10 cellular contexts compared by ENCODE assay signal in genomic region chr3:69250014-69250413, GRCh38.
DNase-seq lines count a peak whose midpoint lies in the region; ATAC-seq, FAIRE-seq and TF ChIP-seq lines count a peak whose summit lies in the region.
"Had no signal": no experiment of that assay in that cellular context is flagged by ENCODE, and none has a peak within 500 bp of the region (broad histone marks: within the 10 kb centered on the region; RNA-seq: fewer than 3 reads in every experiment).

No MANE protein-coding gene starts in this region.

- no peaks in the 10 kb centered on the region for H3K9me3 ChIP-seq in astrocyte (ENCODE audit: insufficient read depth, low read depth, low read length)
- H3K9me3 ChIP-seq in left lung = no peaks in the 10 kb centered on the region

- H3K27me3 ChIP-seq in astrocyte (ENCODE audit: insufficient read depth, low read length) (peaks cover 53% of the 10 kb centered on the region), left lung (no peaks in the 10 kb centered on the region)

- no peaks in the 10 kb centered on the region for H3K27me3 Mint-ChIP-seq in astrocyte (ENCODE audit: low read depth, unreplicated experiment)
- no peaks in the 10 kb centered on the region for H3K27me3 Mint-ChIP-seq in stimulated activated memory B cell treated with anti-CD40 and anti-IgM and Interleukin-4, amounts not matched to agents 10 μg/mL and 1 μg/mL and 100 μg/mL, for 72 hours
- H3K27me3 Mint-ChIP-seq: naive B cell had no signal

- no peaks in the 10 kb centered on the region for H4K20me1 ChIP-seq in astrocyte (ENCODE audit: insufficient read depth, low read length)

- H3K4me2 ChIP-seq in astrocyte (ENCODE audit: low read length) = peak overlapping the region; percentile 81

- peak overlapping the region; percentile 32 for H2AFZ ChIP-seq in astrocyte (ENCODE audit: low read depth, low read length)

- no peaks in the 10 kb centered on the region for H3K79me2 ChIP-seq in astrocyte (ENCODE audit: insufficient read depth, low read length)

- H3K4me1 Mint-ChIP-seq in astrocyte (ENCODE audit: low read depth, unreplicated experiment) = peaks cover 10% of the 10 kb centered on the region
- no peaks in the 10 kb centered on the region for H3K4me1 Mint-ChIP-seq in stimulated activated memory B cell treated with anti-CD40 and anti-IgM and Interleukin-4, amounts not matched to agents 10 μg/mL and 1 μg/mL and 100 μg/mL, for 72 hours
- H3K4me1 Mint-ChIP-seq: naive B cell had no signal

- H3K9me3 Mint-ChIP-seq in astrocyte (ENCODE audit: unreplicated experiment) = no peaks in the 10 kb centered on the region
- H3K9me3 Mint-ChIP-seq in stimulated activated memory B cell treated with anti-CD40 and anti-IgM and Interleukin-4, amounts not matched to agents 10 μg/mL and 1 μg/mL and 100 μg/mL, for 72 hours = no peaks in the 10 kb centered on the region
- H3K9me3 Mint-ChIP-seq: naive B cell had no signal

- H3K4me3 Mint-ChIP-seq in astrocyte (ENCODE audit: unreplicated experiment) = peak overlapping the region; percentile 86
- no peak overlapping the region for H3K4me3 Mint-ChIP-seq in stimulated activated memory B cell treated with anti-CD40 and anti-IgM and Interleukin-4, amounts not matched to agents 10 μg/mL and 1 μg/mL and 100 μg/mL, for 72 hours
- H3K4me3 Mint-ChIP-seq: naive B cell had no signal

- H3K27ac Mint-ChIP-seq in astrocyte (ENCODE audit: unreplicated experiment) = peak overlapping the region; percentile 87
- no peak overlapping the region for H3K27ac Mint-ChIP-seq in stimulated activated memory B cell treated with anti-CD40 and anti-IgM and Interleukin-4, amounts not matched to agents 10 μg/mL and 1 μg/mL and 100 μg/mL, for 72 hours
- H3K27ac Mint-ChIP-seq: naive B cell had no signal

- ATAC-seq in left lung (peak; percentile 36), GM18498 (IDR thresholded peaks at IDR 0.05; ENCODE audit: unreplicated experiment) (no peak), HG03460 (IDR thresholded peaks at IDR 0.05; ENCODE audit: unreplicated experiment) (no peak)
- no peak for ATAC-seq in stimulated activated memory B cell treated with anti-CD40 and anti-IgM and Interleukin-4, amounts not matched to agents 10 μg/mL and 1 μg/mL and 100 μg/mL, for 72 hours

- H3K36me3 ChIP-seq in astrocyte (ENCODE audit: insufficient read depth, low read length) (no peaks in the 10 kb centered on the region), left lung (peaks cover 0 to 6% of the 10 kb centered on the region in 2 donors)

- H3K9ac ChIP-seq in astrocyte (ENCODE audit: low read length) = peak overlapping the region; percentile 13

- H3K4me1 ChIP-seq in astrocyte (ENCODE audit: insufficient read depth, low read length) (no peaks in the 10 kb centered on the region), left lung (no peaks in the 10 kb centered on the region)

- H3K4me3 ChIP-seq in astrocyte (ENCODE audit: insufficient read depth, low read depth, low read length) (peak overlapping the region; percentile 45), left lung (peak overlapping the region in 1 of 2 donors; percentile 25)

- no peak overlapping the region for H3K27ac ChIP-seq in astrocyte (ENCODE audit: low read depth, low read length)
- no peak overlapping the region for H3K27ac ChIP-seq in left lung
- H3K27ac ChIP-seq: 22Rv1 had no signal

- FAIRE-seq in astrocyte (lab: Jason Lieb, UNC) = peak; percentile 59

- TF ChIP-seq CTCF in astrocyte (IDR thresholded peaks at IDR 0.05; ENCODE audit: insufficient read depth, low read depth, low read length) (no peak), left lung (IDR thresholded peaks at IDR 0.05) (no peak)

- intact Hi-C loops in left lung (cut with DNase I) = no loop called here

- H3K36me3 Mint-ChIP-seq in astrocyte (ENCODE audit: low read depth, unreplicated experiment) = no peaks in the 10 kb centered on the region
- no peaks in the 10 kb centered on the region for H3K36me3 Mint-ChIP-seq in stimulated activated memory B cell treated with anti-CD40 and anti-IgM and Interleukin-4, amounts not matched to agents 10 μg/mL and 1 μg/mL and 100 μg/mL, for 72 hours
- H3K36me3 Mint-ChIP-seq: naive B cell had no signal

- DNase-seq in DMS 273 (lab: John Stamatoyannopoulos, UW; ENCODE audit: unreplicated experiment) (peak; percentile 6), DMS 273 treated with DMSO at 0.1 percent for 48 hours (lab: John Stamatoyannopoulos, UW) (no peak), astrocyte (ENCODE audit: low read depth) (peak; percentile 52), left lung (no peak)
- peak; percentile 24 to 45 (median 44) for DNase-seq in stimulated activated CD4-positive, alpha-beta T cell treated with anti-CD3 and anti-CD28 coated beads, TNF-alpha, amount 100 ng/mL, for 48 hours (ENCODE audit: low read depth in 3 of 3)
- DNase-seq: naive B cell had no signal

Comparison
In these comparisons a context has a peak if more than half of its experiments do, and no peak if none do; other contexts are left out.
1. DNase-seq: peak in DMS 273 (single experiment), astrocyte (single experiment) and stimulated activated CD4-positive, alpha-beta T cell treated with anti-CD3 and anti-CD28 coated beads, TNF-alpha, amount 100 ng/mL, for 48 hours (3 of 3); none in DMS 273 treated with DMSO at 0.1 percent for 48 hours (single experiment) and left lung (0 of 2).